In genomic region chr5:122403256-122403655, GRCh38 we compare ENCODE assay signal across 12 cellular contexts.
"Had no signal": no experiment of that assay in that cellular context is flagged by ENCODE, and none has a peak within 500 bp of the region (broad histone marks: within the 10 kb centered on the region; RNA-seq: fewer than 3 reads in every experiment).

No MANE protein-coding gene starts in this region.

- H3K4me3 ChIP-seq: esophagus muscularis mucosa, right lobe of liver, tibial nerve had no signal

- H3K9ac ChIP-seq: parathyroid adenoma had no signal

- H3K27ac ChIP-seq: esophagus muscularis mucosa, parathyroid adenoma, right lobe of liver, tibial nerve had no signal

- DNase-seq: activated CD4-positive, alpha-beta memory T cell treated with anti-CD3 and anti-CD28 coated beads for 36 hours; activated CD8-positive, alpha-beta memory T cell treated with anti-CD3 and anti-CD28 coated beads, Interleukin-2, amount 10 ng/mL, durations not matched to agents 7 days and 5 days; effector CD8-positive, alpha-beta T cell; left cardiac atrium; naive thymus-derived CD8-positive, alpha-beta T cell; right lobe of liver; small intestine; stimulated activated CD4-positive, alpha-beta T cell treated with anti-CD3 and anti-CD28 coated beads, Interleukin-15, amount 100 ng/mL, for 24 hours; stimulated activated CD4-positive, alpha-beta T cell treated with anti-CD3 and anti-CD28 coated beads, Interleukin-2, amount 100 ng/mL, for 48 hours had no signal

- H3K79me2 ChIP-seq: parathyroid adenoma had no signal

- H3K4me1 ChIP-seq: esophagus muscularis mucosa, parathyroid adenoma, right lobe of liver, tibial nerve had no signal

- H3K27me3 ChIP-seq: esophagus muscularis mucosa, right lobe of liver, tibial nerve had no signal

- H3K36me3 ChIP-seq: esophagus muscularis mucosa, right lobe of liver, tibial nerve had no signal
